In genomic region chr15:31238369-31238768, GRCh38 we compare ENCODE assay signal across 19 cellular contexts.
"Had no signal": no experiment of that assay in that cellular context is flagged by ENCODE, and none has a peak within 500 bp of the region (broad histone marks: within the 10 kb centered on the region; RNA-seq: fewer than 3 reads in every experiment).

No MANE protein-coding gene starts in this region.

- H3K27me3 ChIP-seq: colonic mucosa, right lobe of liver, spleen had no signal

- DNase-seq: activated CD8-positive, alpha-beta memory T cell treated with anti-CD3 and anti-CD28 coated beads, Interleukin-2, amount 50 U/mL, for 48 hours; activated CD8-positive, alpha-beta T cell treated with anti-CD3 and anti-CD28 coated beads, Interleukin-2, amount 10 ng/mL, durations not matched to agents 7 days and 5 days; activated naive CD4-positive, alpha-beta T cell treated with anti-CD3 and anti-CD28 coated beads for 36 hours; colonic mucosa; effector CD8-positive, alpha-beta T cell; foreskin melanocyte; left colon; mammary epithelial cell; occipital lobe; right lobe of liver; stimulated activated CD4-positive, alpha-beta T cell treated with anti-CD3 and anti-CD28 coated beads, Interleukin-1b, Interleukin-23, amount 100 ng/mL, for 48 hours; stimulated activated naive CD4-positive, alpha-beta T cell; substantia nigra; T-helper 1 cell; trophoblast cell had no signal

- H3K4me3 ChIP-seq: colonic mucosa, mucosa of descending colon, prostate gland, right lobe of liver, spleen had no signal

- H3K4me3 Mint-ChIP-seq: activated CD8-positive, alpha-beta T cell treated with anti-CD3 and anti-CD28 coated beads, Interleukin-2, amount 10 ng/mL, durations not matched to agents 7 days and 5 days; activated naive CD4-positive, alpha-beta T cell treated with anti-CD3 and anti-CD28 coated beads for 36 hours; natural killer cell treated with Interleukin-12 subunit alpha and Interleukin-12 subunit beta and Interleukin-15 and Interleukin-18, amount 100 ng/mL, for 72 hours had no signal

- H3K9me3 ChIP-seq: colonic mucosa, mucosa of descending colon, prostate gland, right lobe of liver, spleen had no signal

- H3K36me3 ChIP-seq: colonic mucosa, prostate gland, right lobe of liver, spleen had no signal

- H3K9me3 Mint-ChIP-seq: activated naive CD4-positive, alpha-beta T cell treated with anti-CD3 and anti-CD28 coated beads for 36 hours; natural killer cell treated with Interleukin-12 subunit alpha and Interleukin-12 subunit beta and Interleukin-15 and Interleukin-18, amount 100 ng/mL, for 72 hours had no signal

- H3K27ac Mint-ChIP-seq: activated naive CD4-positive, alpha-beta T cell treated with anti-CD3 and anti-CD28 coated beads for 36 hours; natural killer cell treated with Interleukin-12 subunit alpha and Interleukin-12 subunit beta and Interleukin-15 and Interleukin-18, amount 100 ng/mL, for 72 hours had no signal

- H3K36me3 Mint-ChIP-seq: natural killer cell treated with Interleukin-12 subunit alpha and Interleukin-12 subunit beta and Interleukin-15 and Interleukin-18, amount 100 ng/mL, for 72 hours had no signal

- H3K27me3 Mint-ChIP-seq: natural killer cell treated with Interleukin-12 subunit alpha and Interleukin-12 subunit beta and Interleukin-15 and Interleukin-18, amount 100 ng/mL, for 72 hours had no signal

- H3K4me1 ChIP-seq: colonic mucosa, prostate gland had no signal

- H3K27ac ChIP-seq: colonic mucosa, prostate gland, right lobe of liver had no signal

- ATAC-seq: activated CD8-positive, alpha-beta T cell treated with anti-CD3 and anti-CD28 coated beads, Interleukin-2, amount 10 ng/mL, durations not matched to agents 7 days and 5 days; mucosa of descending colon; natural killer cell treated with Interleukin-12 subunit alpha and Interleukin-12 subunit beta and Interleukin-15 and Interleukin-18, amount 100 ng/mL, for 72 hours; right lobe of liver had no signal
